10 cellular contexts compared by ENCODE assay signal in genomic region chr6:142833054-142833453, GRCh38.
A peak's percentile ranks its signal among the peaks of the same experiment; 100 is the strongest.
DNase-seq lines count a peak whose midpoint lies in the region; ATAC-seq, FAIRE-seq and TF ChIP-seq lines count a peak whose summit lies in the region.
"Had no signal": no experiment of that assay in that cellular context is flagged by ENCODE, and none has a peak within 500 bp of the region (broad histone marks: within the 10 kb centered on the region; RNA-seq: fewer than 3 reads in every experiment).

No MANE protein-coding gene starts in this region.

- H3K14ac ChIP-seq in IMR-90 (replicated peaks; ENCODE audit: low read depth, low read length) = no peak overlapping the region

- peaks cover 8 to 32% of the 10 kb centered on the region in 2 experiments; a peak in 3 of 4 replicates for H3K79me1 ChIP-seq in IMR-90 (ENCODE audit: low read depth in 1 of 2, low read length in 2 of 2)

- TF ChIP-seq POLR2A in IMR-90 (IDR thresholded peaks at IDR 0.05; ENCODE audit: low read depth, low read length) = peak; percentile 46; the same call in 1 of the 2 replicates

- TF ChIP-seq RAD21 in IMR-90 (IDR thresholded peaks at IDR 0.05; ENCODE audit: low read length) = no peak; the same call in 1 of the 2 replicates

- H4K5ac ChIP-seq in IMR-90 (ENCODE audit: low read depth, low read length) = no peak overlapping the region; the same call in 1 of the 2 replicates

- H3K23ac ChIP-seq in IMR-90 (ENCODE audit: low read depth, low read length) = no peak overlapping the region

- no peaks in the 10 kb centered on the region for H3K9me3 ChIP-seq in CD8-positive, alpha-beta T cell (ENCODE audit: low read length)
- H3K9me3 ChIP-seq in IMR-90 (ENCODE audit: control insufficient read depth, insufficient read depth, low read length) (no peaks in the 10 kb centered on the region), astrocyte (ENCODE audit: insufficient read depth, low read depth, low read length) (no peaks in the 10 kb centered on the region)

- H3K9ac ChIP-seq in IMR-90 (ENCODE audit: low read depth, low read length) (no peak overlapping the region; the same call in 1 of the 2 replicates), astrocyte (ENCODE audit: low read length) (peak overlapping the region; percentile 67)

- peak; percentile 36 for ATAC-seq in CD8-positive, alpha-beta T cell
- ATAC-seq in IMR-90 (ENCODE audit: low read depth) (peak; percentile 95), naive B cell (ENCODE audit: low read depth in 2 of 2) (no peak), WTC11 (no peak)

- intact Hi-C loops in CD8-positive, alpha-beta T cell (cut with DNase I, micrococcal nuclease) = no loop called here
- intact Hi-C loops in IMR-90 (cut with micrococcal nuclease) = loop anchor here (2.0 to 5.0 kb wide), 2 partner anchors 30 to 109 kb away; no protein-coding TSS in a partner anchor
- intact Hi-C loops in cardiac septum (cut with DNase I) = no loop called here
- intact Hi-C loops in posterior vena cava (cut with DNase I) = loop anchor here in 1 of 2 donors (10.0 kb wide), 1 partner anchor 372 kb away; no protein-coding TSS in a partner anchor

- no peaks in the 10 kb centered on the region for H3K9me3 Mint-ChIP-seq in CD8-positive, alpha-beta T cell
- H3K9me3 Mint-ChIP-seq in astrocyte (ENCODE audit: unreplicated experiment) (no peaks in the 10 kb centered on the region), naive B cell (peaks cover 0 to 2% (median 0%) of the 10 kb centered on the region in 7 donors), WTC11 (no peaks in the 10 kb centered on the region)

- CTCF ChIA-PET in CD8-positive, alpha-beta T cell (lab: Charles Lee) = interaction anchor here (1.1 kb wide), 1 partner anchor 10 kb away, joined by 3 read pairs; no protein-coding TSS in a partner anchor
- CTCF ChIA-PET in IMR-90 (lab: Yijun Ruan, JAX) = no interaction called here
- CTCF ChIA-PET in WTC11 (lab: Charles Lee) = no interaction called here

- H2BK20ac ChIP-seq in IMR-90 (ENCODE audit: low read depth, low read length) = peak overlapping the region; percentile 93; the same call in 1 of the 2 replicates

- H2BK5ac ChIP-seq in IMR-90 (ENCODE audit: low read depth, low read length, poor library complexity, severe bottlenecking) = peak overlapping the region; percentile 94

- POLR2A ChIA-PET in CD8-positive, alpha-beta T cell (lab: Charles Lee) = interaction anchor here (2.0 to 2.3 kb wide), 2 partner anchors 10 to 14 kb away, joined by 5 to 7 read pairs; no protein-coding TSS in a partner anchor
- POLR2A ChIA-PET in IMR-90 (lab: Charles Lee; ENCODE audit: unreplicated experiment) = no interaction called here
- POLR2A ChIA-PET in WTC11 (lab: Charles Lee) = no interaction called here

- DNase-seq in CD8-positive, alpha-beta T cell = no peak
- DNase-seq in IMR-90 (peak; percentile 98), astrocyte (ENCODE audit: low read depth) (peak; percentile 95), naive B cell (no peak), cardiac septum (ENCODE audit: low spot score) (no peak), ureter (ENCODE audit: low spot score) (no peak), posterior vena cava (ENCODE audit: low spot score) (no peak), WTC11 (ENCODE audit: low spot score) (no peak)
- DNase-seq: NCI-H526 treated with DMSO at 0.1 percent for 48 hours had no signal

- no peak overlapping the region for H2AFZ ChIP-seq in IMR-90 (replicated peaks; ENCODE audit: low read length, poor library complexity)
- no peak overlapping the region for H2AFZ ChIP-seq in astrocyte (ENCODE audit: low read depth, low read length)

- no peak overlapping the region for H2AK9ac ChIP-seq in IMR-90 (replicated peaks; ENCODE audit: low read depth, low read length, poor library complexity)

- no peaks in the 10 kb centered on the region for H3K27me3 Mint-ChIP-seq in CD8-positive, alpha-beta T cell (ENCODE audit: low read depth)
- H3K27me3 Mint-ChIP-seq in astrocyte (ENCODE audit: low read depth, unreplicated experiment) (no peaks in the 10 kb centered on the region), naive B cell (no peaks in the 10 kb centered on the region), WTC11 (ENCODE audit: low read depth) (no peaks in the 10 kb centered on the region)

- peak overlapping the region in 1 of 2 experiments; percentile 64; a peak in 2 of 4 replicates for H4K8ac ChIP-seq in IMR-90 (ENCODE audit: low read depth in 2 of 2, low read length in 2 of 2)

- H3K9me1 ChIP-seq in IMR-90 (ENCODE audit: insufficient read depth, low read length) = peaks cover 8% of the 10 kb centered on the region

- H4K20me1 ChIP-seq in IMR-90 (ENCODE audit: insufficient read depth, low read length) (no peaks in the 10 kb centered on the region), astrocyte (ENCODE audit: insufficient read depth, low read length) (no peaks in the 10 kb centered on the region)

- peak; percentile 93 for FAIRE-seq in astrocyte (lab: Jason Lieb, UNC)
- FAIRE-seq: H1 had no signal

- peaks cover 56% of the 10 kb centered on the region for H3K36me3 Mint-ChIP-seq in CD8-positive, alpha-beta T cell
- H3K36me3 Mint-ChIP-seq in astrocyte (ENCODE audit: low read depth, unreplicated experiment) (no peaks in the 10 kb centered on the region), naive B cell (peaks cover 5 to 7% of the 10 kb centered on the region in 2 donors), WTC11 (no peaks in the 10 kb centered on the region)

- WGBS in IMR-90 (ENCODE audit: extremely low coverage in 2 of 2, insufficient read length in 1 of 2), 2 experiments = no CpG with 5 or more reads among the region's 1 CpG

- H3K79me2 ChIP-seq in astrocyte (ENCODE audit: insufficient read depth, low read length) = peaks cover 32% of the 10 kb centered on the region

- peak overlapping the region; percentile 96; the same call in 1 of the 2 replicates for H3K18ac ChIP-seq in IMR-90 (ENCODE audit: low read depth, low read length)

- BruUV-seq in IMR-90 (replicated peaks; lab: Mats Ljungman, UMichigan) = no TSS peak

- no peak overlapping the region for H3K27ac ChIP-seq in CD8-positive, alpha-beta T cell (ENCODE audit: low read depth, low read length)
- no peak overlapping the region for H3K27ac ChIP-seq in IMR-90 (ENCODE audit: insufficient read depth, low read length)
- peak overlapping the region; percentile 86 for H3K27ac ChIP-seq in astrocyte (ENCODE audit: low read depth, low read length)

- no peaks in the 10 kb centered on the region for H3K27me3 ChIP-seq in CD8-positive, alpha-beta T cell (ENCODE audit: insufficient read depth, low read length)
- H3K27me3 ChIP-seq in IMR-90 (ENCODE audit: control insufficient read depth, insufficient read depth, low read length) (no peaks in the 10 kb centered on the region), astrocyte (ENCODE audit: insufficient read depth, low read length) (no peaks in the 10 kb centered on the region)

- H3K27ac Mint-ChIP-seq in CD8-positive, alpha-beta T cell = peak overlapping the region; percentile 62
- H3K27ac Mint-ChIP-seq in astrocyte (ENCODE audit: unreplicated experiment) = peak overlapping the region; percentile 30
- H3K27ac Mint-ChIP-seq in naive B cell = peak overlapping the region in 4 of 6 donors; percentile 20 to 65 (median 36)
- H3K27ac Mint-ChIP-seq in WTC11 = no peak overlapping the region

- no peak for TF ChIP-seq CTCF in CD8-positive, alpha-beta T cell (IDR thresholded peaks at IDR 0.05)
- no peak for TF ChIP-seq CTCF in IMR-90 (conservative IDR thresholded peaks at IDR 0.05; ENCODE audit: low read depth, low read length)
- no peak for TF ChIP-seq CTCF in astrocyte (IDR thresholded peaks at IDR 0.05; ENCODE audit: insufficient read depth, low read depth, low read length)
- TF ChIP-seq CTCF in WTC11 (IDR thresholded peaks at IDR 0.05) = no peak

- peaks cover 78% of the 10 kb centered on the region for H3K4me1 Mint-ChIP-seq in CD8-positive, alpha-beta T cell (ENCODE audit: low read depth)
- H3K4me1 Mint-ChIP-seq in astrocyte (ENCODE audit: low read depth, unreplicated experiment) = peaks cover 32% of the 10 kb centered on the region
- H3K4me1 Mint-ChIP-seq in naive B cell = peaks cover 24 to 59% (median 24%) of the 10 kb centered on the region in 3 donors
- H3K4me1 Mint-ChIP-seq in WTC11 = no peaks in the 10 kb centered on the region

- H3K4ac ChIP-seq in IMR-90 (ENCODE audit: low read depth, low read length) = no peak overlapping the region; the same call in 1 of the 2 replicates

- 0 out of 2 replicates have a peak overlapping the region, but pooled peaks have one; percentile 81 for H4K91ac ChIP-seq in IMR-90 (ENCODE audit: insufficient read depth, low read depth, low read length)

- 0 out of 2 replicates have a peak overlapping the region, but pooled peaks have one; percentile 61 for H3K56ac ChIP-seq in IMR-90 (ENCODE audit: extremely low read depth, insufficient read depth, low read length)

- no peak overlapping the region for H2AK5ac ChIP-seq in IMR-90 (ENCODE audit: low read depth, low read length)

- dilution Hi-C loops in IMR-90 (cut with HindIII; ENCODE audit: low sequenced_read_pairs, unreplicated experiment) = no loop called here

- H3K36me3 ChIP-seq in CD8-positive, alpha-beta T cell (ENCODE audit: insufficient read depth, low read length) = no peaks in the 10 kb centered on the region
- no peaks in the 10 kb centered on the region for H3K36me3 ChIP-seq in IMR-90 (ENCODE audit: control insufficient read depth, insufficient read depth, low read length)
- no peaks in the 10 kb centered on the region for H3K36me3 ChIP-seq in astrocyte (ENCODE audit: insufficient read depth, low read length)

- H3K4me3 ChIP-seq in CD8-positive, alpha-beta T cell (ENCODE audit: low read depth, low read length) = no peak overlapping the region
- H3K4me3 ChIP-seq in IMR-90 (ENCODE audit: insufficient read depth, low read depth, low read length) = no peak overlapping the region
- H3K4me3 ChIP-seq in astrocyte (ENCODE audit: insufficient read depth, low read depth, low read length) = no peak overlapping the region

- H3K4me1 ChIP-seq in CD8-positive, alpha-beta T cell (ENCODE audit: insufficient read depth, low read length) = peaks cover 22% of the 10 kb centered on the region
- peaks cover 5% of the 10 kb centered on the region; the same call in 1 of the 2 replicates for H3K4me1 ChIP-seq in IMR-90 (ENCODE audit: control insufficient read depth, insufficient read depth, low read length)
- peaks cover 16% of the 10 kb centered on the region for H3K4me1 ChIP-seq in astrocyte (ENCODE audit: insufficient read depth, low read length)

- H2BK15ac ChIP-seq in IMR-90 (ENCODE audit: low read depth, low read length) = peak overlapping the region; percentile 13; the same call in 1 of the 3 replicates

- H3K4me3 Mint-ChIP-seq in CD8-positive, alpha-beta T cell = no peak overlapping the region
- H3K4me3 Mint-ChIP-seq in astrocyte (ENCODE audit: unreplicated experiment) = no peak overlapping the region
- no peak overlapping the region for H3K4me3 Mint-ChIP-seq in naive B cell
- H3K4me3 Mint-ChIP-seq in WTC11 = no peak overlapping the region

- in situ Hi-C loops in IMR-90 (cut with MboI; ENCODE audit: low sequenced_read_pairs) = loop anchor here (5.0 kb wide), 1 partner anchor 49 kb away; no protein-coding TSS in a partner anchor

- peak overlapping the region; percentile 91; the same call in 1 of the 2 replicates for H2BK120ac ChIP-seq in IMR-90 (ENCODE audit: low read depth, low read length)

- H3K4me2 ChIP-seq in IMR-90 (ENCODE audit: low read depth, low read length) (peak overlapping the region; percentile 59; the same call in 1 of the 2 replicates), astrocyte (ENCODE audit: low read length) (peak overlapping the region; percentile 64)

Comparison
In these comparisons a context has a peak if more than half of its experiments do, and no peak if none do; other contexts are left out.
1. ATAC-seq: peak in CD8-positive, alpha-beta T cell (single experiment) and IMR-90 (single experiment); none in naive B cell (0 of 2) and WTC11 (single experiment).
2. DNase-seq: peak in IMR-90 (single experiment) and astrocyte (single experiment); none in CD8-positive, alpha-beta T cell (0 of 7), naive B cell (single experiment), cardiac septum (single experiment), ureter (single experiment), posterior vena cava (single experiment) and WTC11 (single experiment).